ENCODE assay signal across 27 cellular contexts in the genomic region with DNA sequence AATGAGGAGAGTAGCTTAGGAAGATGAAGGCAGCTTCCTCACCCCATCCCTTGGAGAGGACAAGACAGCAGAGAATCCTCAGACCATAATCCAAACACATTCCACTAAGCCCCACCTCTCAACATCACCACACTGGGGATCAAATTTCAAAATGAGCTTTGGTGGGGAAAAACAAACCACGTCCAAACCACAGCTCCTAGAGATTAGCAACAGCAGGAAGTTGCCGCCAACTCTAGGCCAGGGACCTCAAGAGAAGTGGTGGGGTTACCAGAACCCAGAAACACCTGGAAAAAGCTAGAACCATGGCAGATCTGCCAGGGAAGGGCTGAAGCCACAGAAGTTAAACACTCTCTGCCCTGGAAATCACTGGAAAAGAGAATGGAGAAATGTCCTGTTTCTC.
"Had no signal": no experiment of that assay in that cellular context is flagged by ENCODE, and none has a peak within 500 bp of the region (broad histone marks: within the 10 kb centered on the region; RNA-seq: fewer than 3 reads in every experiment).

No MANE protein-coding gene starts in this region.

- H3K4me1 ChIP-seq: adrenal gland, body of pancreas, gastrocnemius medialis, spleen, suprapubic skin, tibial artery, upper lobe of right lung had no signal

- H3K9me3 ChIP-seq: adrenal gland, body of pancreas, gastrocnemius medialis, spleen, suprapubic skin, upper lobe of right lung had no signal

- H3K27me3 ChIP-seq: adrenal gland, body of pancreas, cardiac muscle cell, gastrocnemius medialis, spleen, suprapubic skin, tibial artery, upper lobe of right lung had no signal

- FAIRE-seq: TTC549 had no signal

- H3K27ac ChIP-seq: adrenal gland, body of pancreas, cardiac muscle cell, gastrocnemius medialis, spleen, suprapubic skin, tibial artery, upper lobe of right lung, VCaP had no signal

- H3K4me3 ChIP-seq: adrenal gland, body of pancreas, cardiac muscle cell, gastrocnemius medialis, spleen, suprapubic skin, tibial artery, upper lobe of right lung had no signal

- H3K36me3 ChIP-seq: adrenal gland, cardiac muscle cell, gastrocnemius medialis, spleen, suprapubic skin, tibial artery, upper lobe of right lung had no signal

- DNase-seq: activated CD4-positive, alpha-beta T cell treated with anti-CD3 and anti-CD28 coated beads for 48 hours; activated CD4-positive, alpha-beta T cell treated with anti-CD3 and anti-CD28 coated beads, Interleukin-2, amount 50 U/mL, for 48 hours; activated CD8-positive, alpha-beta memory T cell treated with anti-CD3 and anti-CD28 coated beads for 24 hours; activated effector memory CD4-positive, alpha-beta T cell treated with Interleukin-2 at 50 U/mL for 16 hours; activated naive CD4-positive, alpha-beta T cell treated with Interleukin-2 at 50 U/mL for 16 hours; activated naive CD8-positive, alpha-beta T cell treated with anti-CD3 and anti-CD28 coated beads for 36 hours; adrenal gland; aorta; body of pancreas; cerebellar nuclear complex; cortex of kidney; effector memory CD8-positive, alpha-beta T cell; erythroblast; gastrocnemius medialis; glutamatergic neuron; islet precursor cell; left ventricle myocardium superior; posterior cingulate gyrus; right cardiac atrium; spleen; stimulated activated naive CD4-positive, alpha-beta T cell; tibial artery; upper lobe of right lung had no signal

- ATAC-seq: body of pancreas; effector memory CD8-positive, alpha-beta T cell; gastrocnemius medialis; left ventricle myocardium superior; right cardiac atrium; upper lobe of right lung had no signal
